Comparison of ENCODE assay signal across 11 cellular contexts in genomic region chr16:85757341-85757822, GRCh38. TPM values are rescaled to one million over a fixed set of nuclear protein-coding genes. Genes with fewer than 3 reads are reported as not detected.
DNase-seq lines count a peak whose midpoint lies in the region; ATAC-seq and TF ChIP-seq lines count a peak whose summit lies in the region.
"Had no signal": no experiment of that assay in that cellular context is flagged by ENCODE, and none has a peak within 500 bp of the region (broad histone marks: within the 10 kb centered on the region; RNA-seq: fewer than 3 reads in every experiment).

No MANE protein-coding gene starts in this region.

- H3K36me3 ChIP-seq in esophagus muscularis mucosa: no peaks in the 10 kb centered on the region
- H3K36me3 ChIP-seq: BE2C had no signal

- no peaks in the 10 kb centered on the region for H3K9me3 ChIP-seq in esophagus muscularis mucosa
- H3K9me3 ChIP-seq: BE2C had no signal

- H3K36me3 Mint-ChIP-seq in stimulated activated effector memory CD8-positive, alpha-beta T cell treated with anti-CD3 and anti-CD28 coated beads, Interleukin-12 subunit alpha, Interleukin-12 subunit beta, amount 100 ng/mL, for 72 hours: no peaks in the 10 kb centered on the region

- WGBS in esophagus muscularis mucosa: 74% methylated on average over 7 of the region's 7 CpGs

- no peak overlapping the region for H3K4me3 Mint-ChIP-seq in stimulated activated effector memory CD8-positive, alpha-beta T cell treated with anti-CD3 and anti-CD28 coated beads, Interleukin-12 subunit alpha, Interleukin-12 subunit beta, amount 100 ng/mL, for 72 hours

- peaks cover 1 to 10% (median 9%) of the 10 kb centered on the region in 4 donors for H3K4me1 ChIP-seq in esophagus muscularis mucosa

- peak; percentile 46 for DNase-seq in activated T-cell treated with anti-CD3 and anti-CD28 coated beads, Interleukin-2, amount 50 U/mL, for 48 hours
- DNase-seq in activated T-cell treated with anti-CD3 and anti-CD28 coated beads, Interleukin-2, amount 50 U/mL, for 1 hour: no peak
- DNase-seq in amniotic epithelial cell (ENCODE audit: low read depth) (peak; percentile 55), ACHN (no peak), esophagus muscularis mucosa (ENCODE audit: extremely low spot score) (no peak)
- DNase-seq in stimulated activated effector memory CD8-positive, alpha-beta T cell treated with anti-CD3 and anti-CD28 coated beads, Interleukin-12 subunit alpha, Interleukin-12 subunit beta, amount 100 ng/mL, for 72 hours (ENCODE audit: low spot score in 2 of 2): no peak
- DNase-seq: BE2C, NCI-H524 treated with DMSO at 0.1 percent for 48 hours, right cardiac atrium had no signal

- H3K9me3 Mint-ChIP-seq in stimulated activated effector memory CD8-positive, alpha-beta T cell treated with anti-CD3 and anti-CD28 coated beads, Interleukin-12 subunit alpha, Interleukin-12 subunit beta, amount 100 ng/mL, for 72 hours: no peaks in the 10 kb centered on the region

- H3K27ac ChIP-seq in esophagus muscularis mucosa (replicated peaks in 1 of 4): no peak overlapping the region

- no peak overlapping the region for H3K4me3 ChIP-seq in esophagus muscularis mucosa

- H3K4me1 Mint-ChIP-seq in stimulated activated effector memory CD8-positive, alpha-beta T cell treated with anti-CD3 and anti-CD28 coated beads, Interleukin-12 subunit alpha, Interleukin-12 subunit beta, amount 100 ng/mL, for 72 hours: peaks cover 26% of the 10 kb centered on the region

- in situ Hi-C loops in ACHN (cut with HindIII; ENCODE audit: low pct_ligation_motif_present, low pct_unique_long_range_greater_than_20kb, low sequenced_read_pairs): no loop called here

- TF ChIP-seq CTCF in esophagus muscularis mucosa (IDR thresholded peaks at IDR 0.05): no peak

- H3K27me3 ChIP-seq in esophagus muscularis mucosa: peaks cover 0 to 30% (median 0%) of the 10 kb centered on the region in 4 donors

- ATAC-seq in HG03097 (IDR thresholded peaks at IDR 0.05; ENCODE audit: low FRiP score, unreplicated experiment) (peak; percentile 35), GM19467 (IDR thresholded peaks at IDR 0.05; ENCODE audit: unreplicated experiment) (no peak)
- peak; percentile 83 for ATAC-seq in stimulated activated effector memory CD8-positive, alpha-beta T cell treated with anti-CD3 and anti-CD28 coated beads, Interleukin-12 subunit alpha, Interleukin-12 subunit beta, amount 100 ng/mL, for 72 hours
- ATAC-seq: right cardiac atrium had no signal

- no peak for TF ChIP-seq POLR2A in esophagus muscularis mucosa (IDR thresholded peaks at IDR 0.05; ENCODE audit: low read depth)

- H3K27ac Mint-ChIP-seq in stimulated activated effector memory CD8-positive, alpha-beta T cell treated with anti-CD3 and anti-CD28 coated beads, Interleukin-12 subunit alpha, Interleukin-12 subunit beta, amount 100 ng/mL, for 72 hours: no peak overlapping the region

- TF ChIP-seq EP300 in esophagus muscularis mucosa (IDR thresholded peaks at IDR 0.05): no peak

- intact Hi-C loops in esophagus muscularis mucosa (cut with DNase I): no loop called here

RNA-seq across cellular contexts. Expression of gene C16orf74, which starts 6.5 kb away (rescaled TPM):
- total RNA-seq in esophagus muscularis mucosa: 1 to 10 TPM in 1 of 4 donors, under 1 TPM in 2, not detected in 1; 0.83 to 2.4 (median 0.83) TPM

RNA-seq across cellular contexts. Expression of gene EMC8, which starts 42.0 kb away (rescaled TPM):
- 10 to 100 TPM; 26.0 to 41.3 (median 27.6) TPM for total RNA-seq in esophagus muscularis mucosa

RNA-seq across cellular contexts. Expression of gene COX4I1, which starts 42.1 kb away (rescaled TPM):
- 100 to 1,000 TPM; 555 to 640 (median 575) TPM for total RNA-seq in esophagus muscularis mucosa

Comparison
In these comparisons a context has a peak if more than half of its experiments do, and no peak if none do; other contexts are left out.
1. DNase-seq: peak in activated T-cell treated with anti-CD3 and anti-CD28 coated beads, Interleukin-2, amount 50 U/mL, for 48 hours (2 of 2) and amniotic epithelial cell (single experiment); none in activated T-cell treated with anti-CD3 and anti-CD28 coated beads, Interleukin-2, amount 50 U/mL, for 1 hour (single experiment), stimulated activated effector memory CD8-positive, alpha-beta T cell treated with anti-CD3 and anti-CD28 coated beads, Interleukin-12 subunit alpha, Interleukin-12 subunit beta, amount 100 ng/mL, for 72 hours (0 of 2), ACHN (single experiment) and esophagus muscularis mucosa (single experiment).